1 cellular context compared by ENCODE assay signal in the genomic region with DNA sequence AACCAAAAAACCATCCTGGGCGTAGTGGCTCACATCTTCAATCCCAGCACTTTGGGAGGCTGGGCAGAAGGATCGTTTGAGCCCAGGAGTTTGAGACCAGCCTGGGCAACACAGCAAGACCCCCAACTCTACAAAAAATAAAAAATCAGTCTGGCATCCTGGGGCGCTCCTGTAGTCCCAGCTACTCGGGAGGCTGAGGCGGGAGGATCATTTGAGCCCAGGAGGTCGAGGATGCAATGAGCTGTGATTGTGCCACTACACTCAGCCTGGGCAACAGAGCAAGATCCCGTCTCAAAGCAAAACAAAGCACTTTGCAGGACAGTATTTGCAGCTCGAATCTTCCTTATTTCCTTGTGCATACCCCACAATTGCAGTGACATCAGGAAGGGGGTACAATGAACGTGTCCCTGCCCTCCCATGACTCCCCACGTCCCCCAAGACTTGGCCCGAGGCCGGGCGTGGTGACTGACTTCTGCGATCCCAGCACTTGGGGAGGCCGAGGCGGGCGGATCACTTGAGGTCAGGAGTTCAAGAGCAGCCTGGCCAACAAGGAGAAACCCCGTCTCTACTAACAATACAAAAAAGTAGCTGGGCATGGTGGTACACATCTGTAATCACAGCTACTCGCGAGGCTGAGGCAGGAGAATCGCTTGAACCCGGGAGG.
TF ChIP-seq lines count a peak whose summit lies in the region.

No MANE protein-coding gene starts in this region.

TF ChIP-seq in HCT116, 20 proteins besides CTCF, POLR2A, EP300 and RAD21 (continued from another document):
- TF ChIP-seq, protein P1, sequence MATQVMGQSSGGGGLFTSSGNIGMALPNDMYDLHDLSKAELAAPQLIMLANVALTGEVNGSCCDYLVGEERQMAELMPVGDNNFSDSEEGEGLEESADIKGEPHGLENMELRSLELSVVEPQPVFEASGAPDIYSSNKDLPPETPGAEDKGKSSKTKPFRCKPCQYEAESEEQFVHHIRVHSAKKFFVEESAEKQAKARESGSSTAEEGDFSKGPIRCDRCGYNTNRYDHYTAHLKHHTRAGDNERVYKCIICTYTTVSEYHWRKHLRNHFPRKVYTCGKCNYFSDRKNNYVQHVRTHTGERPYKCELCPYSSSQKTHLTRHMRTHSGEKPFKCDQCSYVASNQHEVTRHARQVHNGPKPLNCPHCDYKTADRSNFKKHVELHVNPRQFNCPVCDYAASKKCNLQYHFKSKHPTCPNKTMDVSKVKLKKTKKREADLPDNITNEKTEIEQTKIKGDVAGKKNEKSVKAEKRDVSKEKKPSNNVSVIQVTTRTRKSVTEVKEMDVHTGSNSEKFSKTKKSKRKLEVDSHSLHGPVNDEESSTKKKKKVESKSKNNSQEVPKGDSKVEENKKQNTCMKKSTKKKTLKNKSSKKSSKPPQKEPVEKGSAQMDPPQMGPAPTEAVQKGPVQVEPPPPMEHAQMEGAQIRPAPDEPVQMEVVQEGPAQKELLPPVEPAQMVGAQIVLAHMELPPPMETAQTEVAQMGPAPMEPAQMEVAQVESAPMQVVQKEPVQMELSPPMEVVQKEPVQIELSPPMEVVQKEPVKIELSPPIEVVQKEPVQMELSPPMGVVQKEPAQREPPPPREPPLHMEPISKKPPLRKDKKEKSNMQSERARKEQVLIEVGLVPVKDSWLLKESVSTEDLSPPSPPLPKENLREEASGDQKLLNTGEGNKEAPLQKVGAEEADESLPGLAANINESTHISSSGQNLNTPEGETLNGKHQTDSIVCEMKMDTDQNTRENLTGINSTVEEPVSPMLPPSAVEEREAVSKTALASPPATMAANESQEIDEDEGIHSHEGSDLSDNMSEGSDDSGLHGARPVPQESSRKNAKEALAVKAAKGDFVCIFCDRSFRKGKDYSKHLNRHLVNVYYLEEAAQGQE (IDR thresholded peaks at IDR 0.05; ENCODE audit: low read depth) = no peak
- TF ChIP-seq CBX3 (IDR thresholded peaks at IDR 0.05; ENCODE audit: low read depth) = no peak
- TF ChIP-seq SIN3A (IDR thresholded peaks at IDR 0.05; ENCODE audit: low read depth) = no peak
- no peak for TF ChIP-seq EGR1 (IDR thresholded peaks at IDR 0.05; ENCODE audit: low read depth)
- TF ChIP-seq, protein P2, sequence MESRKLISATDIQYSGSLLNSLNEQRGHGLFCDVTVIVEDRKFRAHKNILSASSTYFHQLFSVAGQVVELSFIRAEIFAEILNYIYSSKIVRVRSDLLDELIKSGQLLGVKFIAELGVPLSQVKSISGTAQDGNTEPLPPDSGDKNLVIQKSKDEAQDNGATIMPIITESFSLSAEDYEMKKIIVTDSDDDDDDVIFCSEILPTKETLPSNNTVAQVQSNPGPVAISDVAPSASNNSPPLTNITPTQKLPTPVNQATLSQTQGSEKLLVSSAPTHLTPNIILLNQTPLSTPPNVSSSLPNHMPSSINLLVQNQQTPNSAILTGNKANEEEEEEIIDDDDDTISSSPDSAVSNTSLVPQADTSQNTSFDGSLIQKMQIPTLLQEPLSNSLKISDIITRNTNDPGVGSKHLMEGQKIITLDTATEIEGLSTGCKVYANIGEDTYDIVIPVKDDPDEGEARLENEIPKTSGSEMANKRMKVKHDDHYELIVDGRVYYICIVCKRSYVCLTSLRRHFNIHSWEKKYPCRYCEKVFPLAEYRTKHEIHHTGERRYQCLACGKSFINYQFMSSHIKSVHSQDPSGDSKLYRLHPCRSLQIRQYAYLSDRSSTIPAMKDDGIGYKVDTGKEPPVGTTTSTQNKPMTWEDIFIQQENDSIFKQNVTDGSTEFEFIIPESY (IDR thresholded peaks at IDR 0.05; ENCODE audit: extremely low read depth, insufficient replicate concordance, low read length) = no peak
- no peak for TF ChIP-seq POLR2AphosphoS5 (IDR thresholded peaks at IDR 0.05; ENCODE audit: low read depth, low read length)
- no peak for TF ChIP-seq ELF1 (IDR thresholded peaks at IDR 0.05; ENCODE audit: borderline replicate concordance, low read depth)
- no peak for TF ChIP-seq SRF (IDR thresholded peaks at IDR 0.05; ENCODE audit: low read depth)
- no peak for TF ChIP-seq YY1 (IDR thresholded peaks at IDR 0.05; ENCODE audit: extremely low read depth, insufficient replicate concordance, low read depth, low read length)
- TF ChIP-seq CEBPB (IDR thresholded peaks at IDR 0.05; ENCODE audit: low read depth) = no peak
- no peak for TF ChIP-seq SP1 (IDR thresholded peaks at IDR 0.05; ENCODE audit: low read depth)
- TF ChIP-seq FOSL1 (IDR thresholded peaks at IDR 0.05; ENCODE audit: low read depth) = no peak
- no peak for TF ChIP-seq EZH2phosphoT487 (IDR thresholded peaks at IDR 0.05; ENCODE audit: borderline replicate concordance)
- TF ChIP-seq, protein P3, sequence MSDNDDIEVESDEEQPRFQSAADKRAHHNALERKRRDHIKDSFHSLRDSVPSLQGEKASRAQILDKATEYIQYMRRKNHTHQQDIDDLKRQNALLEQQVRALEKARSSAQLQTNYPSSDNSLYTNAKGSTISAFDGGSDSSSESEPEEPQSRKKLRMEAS (IDR thresholded peaks at IDR 0.05) = no peak
TF ChIP-seq in HCT116: peak in this region for 0.
